Comparison of ENCODE assay signal across 8 cellular contexts in the genomic region with DNA sequence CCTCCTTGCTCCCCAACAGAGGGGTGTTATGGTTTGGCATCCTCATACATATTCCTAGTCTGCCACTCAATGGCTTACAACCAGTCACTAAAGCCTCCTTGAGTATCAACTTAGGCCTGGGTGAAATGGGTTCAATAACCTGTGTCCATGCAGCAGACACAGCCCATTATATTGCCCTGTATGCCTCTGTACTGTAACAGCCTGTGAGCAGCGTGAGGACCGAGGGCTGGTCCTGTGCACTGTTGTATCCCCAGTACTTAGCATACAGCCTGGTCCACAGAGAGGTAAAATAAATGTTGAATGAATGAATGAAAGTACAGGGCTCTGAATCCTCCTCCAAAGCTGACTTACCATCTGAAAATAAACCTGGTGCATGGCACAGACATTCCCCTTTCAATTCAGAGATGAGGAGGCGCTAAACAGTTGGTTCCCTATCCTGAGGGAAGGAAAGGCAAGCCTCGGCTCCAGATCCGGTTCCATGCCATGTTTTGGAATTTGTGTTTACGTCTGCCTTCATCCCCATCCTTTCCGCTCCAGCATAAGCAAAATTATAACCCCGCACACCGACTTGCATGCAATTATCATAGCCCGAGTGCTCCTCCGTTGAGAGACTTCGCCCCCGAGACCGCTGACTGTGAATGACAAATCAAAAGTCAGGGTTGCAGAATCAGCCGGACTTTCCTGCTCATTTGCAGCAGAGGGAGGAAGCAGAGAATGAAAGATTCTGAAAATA. TPM values are rescaled to one million over a fixed set of nuclear protein-coding genes. Genes with fewer than 3 reads are reported as not detected.
DNase-seq lines count a peak whose midpoint lies in the region; ATAC-seq, FAIRE-seq and TF ChIP-seq lines count a peak whose summit lies in the region.

No MANE protein-coding gene starts in this region.

- intact Hi-C loops in CD8-positive, alpha-beta T cell (cut with DNase I, micrococcal nuclease): no loop called here
- intact Hi-C loops in sciatic nerve (cut with DNase I): no loop called here

- CTCF ChIA-PET in CD8-positive, alpha-beta T cell (lab: Charles Lee): interaction anchor here (0.6 to 1.5 kb wide), 2 partner anchors 26 to 51 kb away, joined by 3 to 4 read pairs; no protein-coding TSS in a partner anchor

- no peak for TF ChIP-seq CTCF in CD8-positive, alpha-beta T cell (IDR thresholded peaks at IDR 0.05)

- H3K27ac Mint-ChIP-seq in CD8-positive, alpha-beta T cell: no peak overlapping the region

- H3K27ac ChIP-seq in CD8-positive, alpha-beta T cell (ENCODE audit: low read depth, low read length): no peak overlapping the region
- H3K27ac ChIP-seq in angular gyrus (ENCODE audit: low read depth, low read length): peak overlapping the region; percentile 89

- DNase-seq in CD8-positive, alpha-beta T cell: no peak
- DNase-seq in NCI-H1105 treated with DMSO at 0.1 percent for 48 hours (lab: John Stamatoyannopoulos, UW): peak; percentile 86
- DNase-seq in hypothalamus (lab: John Stamatoyannopoulos, UW): peak in 33 of 51 donors; percentile 11 to 80 (median 31)
- peak; percentile 66 for DNase-seq in sciatic nerve (ENCODE audit: low spot score)
- DNase-seq in RCC 7860 (ENCODE audit: low spot score): no peak
- no peak for DNase-seq in NCI-H748 treated with DMSO at 0.1 percent for 48 hours (lab: John Stamatoyannopoulos, UW)

- H3K4me3 Mint-ChIP-seq in CD8-positive, alpha-beta T cell: peak overlapping the region; percentile 65

- no peaks in the 10 kb centered on the region for H3K9me3 Mint-ChIP-seq in CD8-positive, alpha-beta T cell

- FAIRE-seq in RCC 7860 (lab: Jason Lieb, UNC): no peak

- H3K36me3 ChIP-seq in CD8-positive, alpha-beta T cell (ENCODE audit: insufficient read depth, low read length): no peaks in the 10 kb centered on the region

- peaks cover 24% of the 10 kb centered on the region for H3K27me3 Mint-ChIP-seq in CD8-positive, alpha-beta T cell (ENCODE audit: low read depth)

- no peak overlapping the region for H3K4me3 ChIP-seq in CD8-positive, alpha-beta T cell (ENCODE audit: low read depth, low read length)

- ATAC-seq in CD8-positive, alpha-beta T cell: no peak
- peak; percentile 9 for ATAC-seq in sciatic nerve
- ATAC-seq in GM19395 (IDR thresholded peaks at IDR 0.05; ENCODE audit: unreplicated experiment): no peak

- peaks cover 24% of the 10 kb centered on the region for H3K4me1 Mint-ChIP-seq in CD8-positive, alpha-beta T cell (ENCODE audit: low read depth)

- H3K36me3 Mint-ChIP-seq in CD8-positive, alpha-beta T cell: no peaks in the 10 kb centered on the region

- H3K4me1 ChIP-seq in CD8-positive, alpha-beta T cell (ENCODE audit: insufficient read depth, low read length): peaks cover 18% of the 10 kb centered on the region

- no peaks in the 10 kb centered on the region for H3K27me3 ChIP-seq in CD8-positive, alpha-beta T cell (ENCODE audit: insufficient read depth, low read length)

- H3K9me3 ChIP-seq in CD8-positive, alpha-beta T cell (ENCODE audit: low read length): no peaks in the 10 kb centered on the region

- POLR2A ChIA-PET in CD8-positive, alpha-beta T cell (lab: Charles Lee): interaction anchor here (1.1 to 2.3 kb wide), 2 partner anchors 9 to 10 kb away, joined by 3 to 7 read pairs; no protein-coding TSS in a partner anchor

RNA-seq across cellular contexts. Expression of gene DNAJC6, which starts 45.0 kb away (rescaled TPM):
- 1 to 10 TPM; 1.4 to 1.9 TPM for total RNA-seq in CD8-positive, alpha-beta T cell
- 20.7 TPM for total RNA-seq in sciatic nerve

Comparison
In these comparisons a context has a peak if more than half of its experiments do, and no peak if none do; other contexts are left out.
1. DNase-seq: peak in NCI-H1105 treated with DMSO at 0.1 percent for 48 hours (single experiment), hypothalamus (33 of 51) and sciatic nerve (single experiment); none in CD8-positive, alpha-beta T cell (0 of 7), RCC 7860 (single experiment) and NCI-H748 treated with DMSO at 0.1 percent for 48 hours (single experiment).